ENCODE assay signal across 9 cellular contexts in genomic region chr6:159852877-159853276, GRCh38. TPM values are rescaled to one million over a fixed set of nuclear protein-coding genes. Genes with fewer than 3 reads are reported as not detected.
DNase-seq lines count a peak whose midpoint lies in the region; ATAC-seq and TF ChIP-seq lines count a peak whose summit lies in the region.
"Had no signal": no experiment of that assay in that cellular context is flagged by ENCODE, and none has a peak within 500 bp of the region (broad histone marks: within the 10 kb centered on the region; RNA-seq: fewer than 3 reads in every experiment).

No MANE protein-coding gene starts in this region.

- no peaks in the 10 kb centered on the region for H3K36me3 Mint-ChIP-seq in activated T-helper 2 cell treated with anti-CD3 and anti-CD28 coated beads, Interferon-gamma antibody, Interleukin-2, Interleukin-4, amounts not matched to agents 10 μg/mL and 5 μg/mL and 100 μg/mL, durations not matched to agents 14 hours and 24 hours and 36 hours (ENCODE audit: low read depth)

- peaks cover 2% of the 10 kb centered on the region for H3K9me3 ChIP-seq in RWPE2 (ENCODE audit: severe bottlenecking)

- H3K27me3 ChIP-seq in RWPE2 (ENCODE audit: insufficient read depth, poor library complexity, severe bottlenecking) = no peaks in the 10 kb centered on the region

- H3K4me1 Mint-ChIP-seq in activated T-helper 2 cell treated with anti-CD3 and anti-CD28 coated beads, Interferon-gamma antibody, Interleukin-2, Interleukin-4, amounts not matched to agents 10 μg/mL and 5 μg/mL and 100 μg/mL, durations not matched to agents 14 hours and 24 hours and 36 hours (ENCODE audit: low read depth) = peaks cover 2% of the 10 kb centered on the region

- H3K27me3 Mint-ChIP-seq in activated T-helper 2 cell treated with anti-CD3 and anti-CD28 coated beads, Interferon-gamma antibody, Interleukin-2, Interleukin-4, amounts not matched to agents 10 μg/mL and 5 μg/mL and 100 μg/mL, durations not matched to agents 14 hours and 24 hours and 36 hours (ENCODE audit: low read depth) = peaks cover 27% of the 10 kb centered on the region

- no peaks in the 10 kb centered on the region for H3K4me1 ChIP-seq in RWPE2 (ENCODE audit: insufficient read depth, poor library complexity, severe bottlenecking)

- H3K9me3 Mint-ChIP-seq in activated T-helper 2 cell treated with anti-CD3 and anti-CD28 coated beads, Interferon-gamma antibody, Interleukin-2, Interleukin-4, amounts not matched to agents 10 μg/mL and 5 μg/mL and 100 μg/mL, durations not matched to agents 14 hours and 24 hours and 36 hours = peaks cover 8% of the 10 kb centered on the region

- no peaks in the 10 kb centered on the region for H3K36me3 ChIP-seq in RWPE2 (ENCODE audit: low read depth)

- H3K4me3 ChIP-seq in GM12864 (ENCODE audit: low read depth, low read length) = no peak overlapping the region
- no peak overlapping the region for H3K4me3 ChIP-seq in RWPE2 (ENCODE audit: severe bottlenecking)

- intact Hi-C loops in activated T-helper 2 cell treated with anti-CD3 and anti-CD28 coated beads, Interferon-gamma antibody, Interleukin-2, Interleukin-4, amounts not matched to agents 10 μg/mL and 5 μg/mL and 100 μg/mL, durations not matched to agents 14 hours and 24 hours and 36 hours (cut with micrococcal nuclease) = loop anchor here (5.0 kb wide), 1 partner anchor 131 kb away; no protein-coding TSS in a partner anchor

- H3K27ac Mint-ChIP-seq in activated T-helper 2 cell treated with anti-CD3 and anti-CD28 coated beads, Interferon-gamma antibody, Interleukin-2, Interleukin-4, amounts not matched to agents 10 μg/mL and 5 μg/mL and 100 μg/mL, durations not matched to agents 14 hours and 24 hours and 36 hours = no peak overlapping the region
- H3K27ac Mint-ChIP-seq: natural killer cell treated with Interleukin-12 subunit alpha and Interleukin-12 subunit beta and Interleukin-15 and Interleukin-18, amount 100 ng/mL, for 72 hours had no signal

- ATAC-seq in RWPE2 (ENCODE audit: low read depth) (peak; percentile 60; the same call in 2 of the 3 replicates), HG03280 (IDR thresholded peaks at IDR 0.05; ENCODE audit: unreplicated experiment) (no peak), HG03442 (IDR thresholded peaks at IDR 0.05; ENCODE audit: unreplicated experiment) (no peak)
- ATAC-seq: natural killer cell treated with Interleukin-12 subunit alpha and Interleukin-12 subunit beta and Interleukin-15 and Interleukin-18, amount 100 ng/mL, for 72 hours had no signal

- H3K27ac ChIP-seq in RWPE2 (ENCODE audit: poor library complexity, severe bottlenecking) = no peak overlapping the region
- no peak overlapping the region for H3K27ac ChIP-seq in caudate nucleus (ENCODE audit: low read depth, low read length)

- no peak overlapping the region for H3K4me3 Mint-ChIP-seq in activated T-helper 2 cell treated with anti-CD3 and anti-CD28 coated beads, Interferon-gamma antibody, Interleukin-2, Interleukin-4, amounts not matched to agents 10 μg/mL and 5 μg/mL and 100 μg/mL, durations not matched to agents 14 hours and 24 hours and 36 hours (ENCODE audit: low read depth)
- H3K4me3 Mint-ChIP-seq: natural killer cell treated with Interleukin-12 subunit alpha and Interleukin-12 subunit beta and Interleukin-15 and Interleukin-18, amount 100 ng/mL, for 72 hours had no signal

- TF ChIP-seq CTCF in GM12864 (IDR thresholded peaks at IDR 0.05; ENCODE audit: low read depth, low read length, missing control alignments) (peak; percentile 38), RWPE2 (IDR thresholded peaks at IDR 0.05; ENCODE audit: poor library complexity, severe bottlenecking) (peak; percentile 53)

- DNase-seq in AML-193 (lab: John Stamatoyannopoulos, UW) = peak; percentile 54 to 69
- DNase-seq in GM12864 (ENCODE audit: low read depth) = no peak
- DNase-seq in RWPE2 (ENCODE audit: low spot score) = no peak
- peak; percentile 47 for DNase-seq in inferior parietal cortex (ENCODE audit: extremely low spot score)
- DNase-seq in caudate nucleus (lab: John Stamatoyannopoulos, UW) = no peak
- no peak for DNase-seq in activated T-helper 2 cell treated with anti-CD3 and anti-CD28 coated beads, Interferon-gamma antibody, Interleukin-2, Interleukin-4, amounts not matched to agents 10 μg/mL and 5 μg/mL and 100 μg/mL, durations not matched to agents 14 hours and 24 hours and 36 hours (ENCODE audit: low spot score)

RNA-seq across cellular contexts. Expression of gene MAS1, which starts 37.9 kb away (rescaled TPM):
- total RNA-seq in activated T-helper 2 cell treated with anti-CD3 and anti-CD28 coated beads, Interferon-gamma antibody, Interleukin-2, Interleukin-4, amounts not matched to agents 10 μg/mL and 5 μg/mL and 100 μg/mL, durations not matched to agents 14 hours and 24 hours and 36 hours = not detected in 2 replicates

RNA-seq across cellular contexts. Expression of gene PNLDC1, which starts 52.8 kb away (rescaled TPM):
- 0.32 and 0.74 TPM in 2 replicates for total RNA-seq in activated T-helper 2 cell treated with anti-CD3 and anti-CD28 coated beads, Interferon-gamma antibody, Interleukin-2, Interleukin-4, amounts not matched to agents 10 μg/mL and 5 μg/mL and 100 μg/mL, durations not matched to agents 14 hours and 24 hours and 36 hours

Comparison
In these comparisons a context has a peak if more than half of its experiments do, and no peak if none do; other contexts are left out.
1. DNase-seq: peak in AML-193 (2 of 2) and inferior parietal cortex (single experiment); none in GM12864 (single experiment), RWPE2 (single experiment), caudate nucleus (0 of 61) and activated T-helper 2 cell treated with anti-CD3 and anti-CD28 coated beads, Interferon-gamma antibody, Interleukin-2, Interleukin-4, amounts not matched to agents 10 μg/mL and 5 μg/mL and 100 μg/mL, durations not matched to agents 14 hours and 24 hours and 36 hours (single experiment).